In the genomic region with DNA sequence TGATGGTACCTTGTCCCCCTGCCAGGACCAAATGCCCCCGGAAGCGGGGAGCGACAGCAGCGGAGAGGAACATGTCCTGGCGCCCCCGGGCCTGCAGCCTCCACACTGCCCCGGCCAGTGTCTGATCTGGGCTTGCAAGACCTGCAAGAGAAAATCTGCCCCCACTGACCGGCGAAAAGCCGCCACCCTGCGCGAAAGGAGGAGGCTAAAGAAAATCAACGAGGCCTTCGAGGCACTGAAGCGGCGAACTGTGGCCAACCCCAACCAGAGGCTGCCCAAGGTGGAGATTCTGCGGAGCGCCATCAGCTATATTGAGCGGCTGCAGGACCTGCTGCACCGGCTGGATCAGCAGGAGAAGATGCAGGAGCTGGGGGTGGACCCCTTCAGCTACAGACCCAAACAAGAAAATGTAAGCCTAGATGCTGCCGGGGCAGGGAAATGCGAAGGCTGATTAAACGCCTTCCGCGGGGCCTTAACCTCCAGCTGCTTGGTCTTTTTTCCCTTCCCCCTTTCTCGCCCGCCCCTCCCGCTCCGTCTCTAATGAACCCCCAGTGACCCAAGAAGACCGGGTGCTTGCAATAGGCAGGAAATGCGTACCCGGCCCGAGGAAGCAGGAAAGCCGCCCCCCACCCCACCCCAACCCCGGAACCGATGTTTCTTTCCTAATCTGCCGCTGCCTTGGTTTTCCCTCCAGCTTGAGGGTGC, we compare ENCODE assay signal across 19 cellular contexts. TPM values are rescaled to one million over a fixed set of nuclear protein-coding genes. Genes with fewer than 3 reads are reported as not detected.
A peak's percentile ranks its signal among the peaks of the same experiment; 100 is the strongest.
DNase-seq lines count a peak whose midpoint lies in the region; ATAC-seq and TF ChIP-seq lines count a peak whose summit lies in the region.
"Had no signal": no experiment of that assay in that cellular context is flagged by ENCODE, and none has a peak within 500 bp of the region (broad histone marks: within the 10 kb centered on the region; RNA-seq: fewer than 3 reads in every experiment).

No MANE protein-coding gene starts in this region.

- no peak overlapping the region for H3K27ac ChIP-seq in GM23338 (ENCODE audit: low read depth)
- peak overlapping the region; percentile 83 to 98 (median 92) for H3K27ac ChIP-seq in gastrocnemius medialis
- H3K27ac ChIP-seq: right atrium auricular region had no signal

- H3F3A ChIP-seq in GM23338 (replicated peaks; ENCODE audit: low read depth) = peaks cover 7% of the 10 kb centered on the region; the same call in 1 of the 2 replicates

- in situ Hi-C loops in gastrocnemius medialis (cut with MboI; ENCODE audit: low sequenced_read_pairs in 4 of 4) = loop anchor here in 1 of 4 donors (10.0 kb wide), 1 partner anchor 73 kb away; no protein-coding TSS in a partner anchor

- ATAC-seq in GM23338 = peak; percentile 66
- ATAC-seq in gastrocnemius medialis = peak; percentile 1 to 3
- ATAC-seq in GM19351 (IDR thresholded peaks at IDR 0.05; ENCODE audit: unreplicated experiment) = no peak
- no peak for ATAC-seq in activated CD4-positive, CD25-positive, alpha-beta regulatory T cell treated with anti-CD3 and anti-CD28 coated beads, Interleukin-2, amount 50 U/mL, for 24 hours

- H3K27ac Mint-ChIP-seq in GM23338 (no peak overlapping the region), chondrocyte (ENCODE audit: unreplicated experiment) (no peak overlapping the region)
- H3K27ac Mint-ChIP-seq: activated T-helper 1 cell treated with anti-CD3 and anti-CD28 coated beads, Interleukin-12 subunit alpha, Interleukin-12 subunit beta, Interleukin-2, Interleukin-4 antibody, amounts not matched to agents 30 ng/mL and 10 ng/mL and 1 ng/mL, durations not matched to agents 14 hours and 24 hours and 36 hours had no signal

- H3K4me2 ChIP-seq in GM23338 = peak overlapping the region; percentile 90

- peak in 1 of 2 donors; percentile 57 for TF ChIP-seq POLR2A in gastrocnemius medialis (IDR thresholded peaks at IDR 0.05)

- H3K9me2 ChIP-seq in GM23338 (ENCODE audit: insufficient read depth) = no peaks in the 10 kb centered on the region

- H4K20me1 ChIP-seq in GM23338 (replicated peaks; ENCODE audit: insufficient read depth) = peaks cover 9% of the 10 kb centered on the region; the same call in 1 of the 2 replicates

- H3K4me1 Mint-ChIP-seq in GM23338 (peaks cover 51% of the 10 kb centered on the region), chondrocyte (ENCODE audit: low read depth) (peaks cover 15% of the 10 kb centered on the region)
- H3K4me1 Mint-ChIP-seq: CD4-positive, CD25-positive, alpha-beta regulatory T cell had no signal

- H3K9me3 Mint-ChIP-seq in GM23338 (no peaks in the 10 kb centered on the region), chondrocyte (ENCODE audit: low read depth) (no peaks in the 10 kb centered on the region)
- H3K9me3 Mint-ChIP-seq: activated T-helper 1 cell treated with anti-CD3 and anti-CD28 coated beads, Interleukin-12 subunit alpha, Interleukin-12 subunit beta, Interleukin-2, Interleukin-4 antibody, amounts not matched to agents 30 ng/mL and 10 ng/mL and 1 ng/mL, durations not matched to agents 14 hours and 24 hours and 36 hours had no signal

- H3K36me3 ChIP-seq in GM23338 (ENCODE audit: insufficient read depth) (no peaks in the 10 kb centered on the region), kidney epithelial cell (ENCODE audit: control insufficient read depth, insufficient read depth, low read length) (no peaks in the 10 kb centered on the region), gastrocnemius medialis (peaks cover 0 to 19% of the 10 kb centered on the region in 2 donors)
- H3K36me3 ChIP-seq: right atrium auricular region had no signal

- H3K9me3 ChIP-seq in gastrocnemius medialis = no peaks in the 10 kb centered on the region
- H3K9me3 ChIP-seq: right atrium auricular region had no signal

- H3K27me3 Mint-ChIP-seq in GM23338 (ENCODE audit: insufficient read depth, low read depth, poor library complexity) (peaks cover 76% of the 10 kb centered on the region), chondrocyte (ENCODE audit: low read depth) (peaks cover 33% of the 10 kb centered on the region)

- H3K36me3 Mint-ChIP-seq in GM23338 (ENCODE audit: low read depth) (no peaks in the 10 kb centered on the region), chondrocyte (ENCODE audit: low read depth) (peaks cover 4% of the 10 kb centered on the region)
- H3K36me3 Mint-ChIP-seq: CD4-positive, CD25-positive, alpha-beta regulatory T cell had no signal

- H3K4me1 ChIP-seq in GM23338 (ENCODE audit: insufficient read depth) (peaks cover 57% of the 10 kb centered on the region), gastrocnemius medialis (peaks cover 4 to 25% of the 10 kb centered on the region in 2 donors)

- H3K4me3 ChIP-seq in GM23338 = peak overlapping the region; percentile 50
- peak overlapping the region; percentile 35 for H3K4me3 ChIP-seq in kidney epithelial cell (ENCODE audit: low read depth, low read length)
- peak overlapping the region; percentile 59 to 91 (median 71) for H3K4me3 ChIP-seq in gastrocnemius medialis

- TF ChIP-seq CTCF in GM23338 (conservative IDR thresholded peaks at IDR 0.05; ENCODE audit: low read depth in 2 of 2) (no peak), chondrocyte (IDR thresholded peaks at IDR 0.05) (no peak), kidney epithelial cell (IDR thresholded peaks at IDR 0.05; ENCODE audit: insufficient read depth, low read length, poor library complexity, severe bottlenecking) (no peak), gastrocnemius medialis (IDR thresholded peaks at IDR 0.05 in 4 of 5, conservative IDR thresholded peaks at IDR 0.05 in 1 of 5) (no peak), GM10266 (IDR thresholded peaks at IDR 0.05; ENCODE audit: control insufficient read depth, insufficient read depth, low read depth, missing control alignments) (no peak)

- intact Hi-C loops in gastrocnemius medialis (cut with DNase I; ENCODE audit: low total_unique reads) = loop anchor here (2.0 kb wide), 1 partner anchor 79 kb away; no protein-coding TSS in a partner anchor

- no peaks in the 10 kb centered on the region for H3K79me2 ChIP-seq in GM23338 (replicated peaks; ENCODE audit: insufficient read depth)

- no peak overlapping the region for H2AFZ ChIP-seq in GM23338

- H3K4me3 Mint-ChIP-seq in GM23338 (peak overlapping the region; percentile 76), chondrocyte (ENCODE audit: unreplicated experiment) (peak overlapping the region; percentile 70)

- H3K27me3 ChIP-seq in GM23338 (ENCODE audit: insufficient read depth) = peaks cover 100% of the 10 kb centered on the region
- H3K27me3 ChIP-seq in kidney epithelial cell (ENCODE audit: control insufficient read depth, insufficient read depth, low read length) = peaks cover 6% of the 10 kb centered on the region
- H3K27me3 ChIP-seq in gastrocnemius medialis = no peaks in the 10 kb centered on the region

- DNase-seq in GM23338 (ENCODE audit: low spot score) = peak; percentile 89
- DNase-seq in chondrocyte (ENCODE audit: low spot score) = peak; percentile 81
- no peak for DNase-seq in kidney epithelial cell (ENCODE audit: low read depth)
- DNase-seq in gastrocnemius medialis = peak in 1 of 2 donors; percentile 44
- no peak for DNase-seq in GM10266 (ENCODE audit: extremely low spot score)
- no peak for DNase-seq in cerebellar nuclear complex (lab: John Stamatoyannopoulos, UW)
- DNase-seq: activated CD4-positive, alpha-beta T cell treated with anti-CD3 and anti-CD28 coated beads for 48 hours; amygdala; CD4-positive, CD25-positive, alpha-beta regulatory T cell; EL; hippocampal formation; midbrain; NCI-H1417; NCI-H510A had no signal

TF ChIP-seq in GM23338, 12 proteins besides CTCF, POLR2A, EP300 and RAD21 (continues in another document):
- TF ChIP-seq EZH2phosphoT487 (IDR thresholded peaks at IDR 0.05; ENCODE audit: unreplicated experiment) = no peak

RNA-seq across cellular contexts. Expression of a gene that starts 0.5 kb away (rescaled TPM):
- not detected in 2 replicates for total RNA-seq in GM23338 (2014; rRNA removed; shearing (Covaris generic))
- polyA plus RNA-seq in GM23338 (2016; fragmentation: Nextera tagmentation; extraction: Ambion mirVana) = not detected in 2 replicates
- not detected in 3 replicates for total RNA-seq in chondrocyte
- total RNA-seq in kidney epithelial cell = not detected in 2 replicates
- 1,000 to 10,000 TPM in 2 of 4 donors, 100 to 1,000 TPM in 2; 335 to 1,770 (median 962) TPM for total RNA-seq in gastrocnemius medialis
- total RNA-seq: activated T-helper 1 cell treated with anti-CD3 and anti-CD28 coated beads, Interleukin-12 subunit alpha, Interleukin-12 subunit beta, Interleukin-2, Interleukin-4 antibody, amounts not matched to agents 30 ng/mL and 10 ng/mL and 1 ng/mL, durations not matched to agents 14 hours and 24 hours and 36 hours; CD4-positive, CD25-positive, alpha-beta regulatory T cell; T-helper 2 cell treated with Interferon-gamma antibody and Interleukin-4, amounts not matched to agents 100 ng/mL and 5 ng/mL, for 36 hours had no signal
- polyA plus RNA-seq: CD4-positive, CD25-positive, alpha-beta regulatory T cell had no signal

RNA-seq across cellular contexts. Expression of a gene that starts 8.7 kb away (rescaled TPM):
- not detected in 2 replicates for total RNA-seq in GM23338 (2014; rRNA removed; shearing (Covaris generic))
- polyA plus RNA-seq in GM23338 (2016; fragmentation: Nextera tagmentation; extraction: Ambion mirVana) = not detected in 2 replicates
- total RNA-seq in chondrocyte (not detected in 3 replicates), kidney epithelial cell (not detected in 2 replicates), gastrocnemius medialis (1 to 10 TPM; 1.7 to 9.3 (median 5.6) TPM)
- total RNA-seq: activated T-helper 1 cell treated with anti-CD3 and anti-CD28 coated beads, Interleukin-12 subunit alpha, Interleukin-12 subunit beta, Interleukin-2, Interleukin-4 antibody, amounts not matched to agents 30 ng/mL and 10 ng/mL and 1 ng/mL, durations not matched to agents 14 hours and 24 hours and 36 hours; CD4-positive, CD25-positive, alpha-beta regulatory T cell; right atrium auricular region; T-helper 2 cell treated with Interferon-gamma antibody and Interleukin-4, amounts not matched to agents 100 ng/mL and 5 ng/mL, for 36 hours had no signal
- polyA plus RNA-seq: CD4-positive, CD25-positive, alpha-beta regulatory T cell had no signal

Comparison
In these comparisons a context has a peak if more than half of its experiments do, and no peak if none do; other contexts are left out.
1. ATAC-seq: peak in GM23338 (single experiment) and gastrocnemius medialis (2 of 2); none in GM19351 (single experiment) and activated CD4-positive, CD25-positive, alpha-beta regulatory T cell treated with anti-CD3 and anti-CD28 coated beads, Interleukin-2, amount 50 U/mL, for 24 hours (0 of 2).
2. DNase-seq: peak in GM23338 (single experiment) and chondrocyte (single experiment); none in kidney epithelial cell (single experiment), GM10266 (single experiment) and cerebellar nuclear complex (0 of 2).
3. RNA of a gene that starts 0.5 kb away (total RNA-seq): 335 to 1,770 TPM in gastrocnemius medialis; not detected in GM23338, not detected in chondrocyte and not detected in kidney epithelial cell; every median in the first group is over 100 times any median in the second.
4. Peak in every context shown above with its lines, with median percentiles within 50 percentile points of each other: H3K4me3 ChIP-seq.